8 cellular contexts compared by ENCODE assay signal in the genomic region with DNA sequence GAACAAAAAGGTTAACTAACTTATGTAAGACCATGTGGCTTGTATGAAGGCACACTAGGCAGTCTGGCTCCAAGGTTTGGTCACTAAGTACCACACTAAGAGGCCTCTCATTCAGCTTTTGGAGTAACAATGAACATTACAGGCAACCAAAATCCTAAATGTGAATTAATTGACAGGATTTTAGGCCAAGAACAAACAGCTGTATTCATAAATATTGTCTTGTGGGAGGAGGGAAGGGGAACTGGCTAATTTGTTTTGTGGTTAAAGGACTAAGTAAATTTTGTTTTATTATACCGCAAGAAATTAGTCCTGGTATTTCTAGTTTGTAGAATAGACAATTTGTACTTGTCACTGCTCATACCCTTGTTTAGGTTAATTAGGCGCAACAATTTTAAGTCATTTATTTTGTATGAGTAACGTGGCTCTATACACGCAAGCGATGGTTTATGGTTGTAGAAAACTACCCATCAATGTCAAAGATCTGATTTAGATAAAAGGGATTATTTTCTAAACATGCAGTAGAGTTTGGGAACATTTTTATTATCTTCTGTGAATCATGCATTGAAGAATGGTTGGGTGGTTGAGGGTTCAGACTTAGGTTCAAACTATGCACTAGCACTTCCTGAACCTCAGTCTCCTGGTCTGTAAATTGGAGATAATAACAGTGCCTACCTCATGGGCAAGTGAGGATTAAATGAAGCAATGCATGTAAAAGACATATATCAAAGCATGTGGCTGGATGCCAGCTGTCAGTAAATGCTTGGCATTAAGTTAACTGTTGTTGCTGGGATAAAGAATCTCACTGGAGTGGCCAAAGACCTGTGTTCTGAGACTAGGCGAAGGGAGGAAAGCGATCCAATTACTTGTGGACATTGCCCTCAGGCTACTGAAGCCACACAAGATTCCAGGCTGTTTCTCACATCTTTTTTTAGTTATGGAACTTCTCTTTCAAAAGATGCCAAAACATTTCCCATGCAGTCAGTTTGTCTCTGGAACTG. TPM values are rescaled to one million over a fixed set of nuclear protein-coding genes. Genes with fewer than 3 reads are reported as not detected.
DNase-seq lines count a peak whose midpoint lies in the region; ATAC-seq lines count a peak whose summit lies in the region.

No MANE protein-coding gene starts in this region.

- H2AFZ ChIP-seq in GM23248, result no peak overlapping the region

- in situ Hi-C loops in GM23248 (cut with MboI), result no loop called here

- H3K4me2 ChIP-seq in BLaER1, result 0 out of 2 replicates have a peak overlapping the region, but pooled peaks have one; percentile 99
- peak overlapping the region; percentile 69 for H3K4me2 ChIP-seq in GM23248 (ENCODE audit: unreplicated experiment)

- H3F3A ChIP-seq in GM23248 (ENCODE audit: insufficient read depth), result peaks cover 8% of the 10 kb centered on the region; the same call in 1 of the 2 replicates

- no peaks in the 10 kb centered on the region for H3K9me2 ChIP-seq in GM23248 (ENCODE audit: insufficient read depth)

- 36 to 37% methylated on average over 7 of the region's 7 CpGs for WGBS in GM23248 (ENCODE audit: low coverage in 1 of 2, low lambda C conversion rate in 2 of 2, missing lambda C conversion rate in 2 of 2), 2 experiments

- H3K27me3 ChIP-seq in BLaER1, result peaks cover 44% of the 10 kb centered on the region
- H3K27me3 ChIP-seq in GM23248 (replicated peaks; ENCODE audit: insufficient read depth), result peaks cover 51% of the 10 kb centered on the region
- H3K27me3 ChIP-seq in SJCRH30, result no peaks in the 10 kb centered on the region

- DNase-seq in GM23248 (peak; percentile 53), SJCRH30 (peak; percentile 34 to 63), foreskin melanocyte (peak; percentile 52), NCI-H2227 treated with DMSO at 0.1 percent for 48 hours (lab: John Stamatoyannopoulos, UW) (no peak)

- H3K27ac ChIP-seq in BLaER1, result no peak overlapping the region
- no peak overlapping the region for H3K27ac ChIP-seq in GM23248
- no peak overlapping the region; the same call in 1 of the 2 replicates for H3K27ac ChIP-seq in SJCRH30

- H3K9me3 ChIP-seq in BLaER1 (peaks cover 25% of the 10 kb centered on the region), GM23248 (ENCODE audit: low read depth) (no peaks in the 10 kb centered on the region), SJCRH30 (replicated peaks) (no peaks in the 10 kb centered on the region)

- peaks cover 13% of the 10 kb centered on the region; the same call in 1 of the 2 replicates for H3K4me1 ChIP-seq in BLaER1
- H3K4me1 ChIP-seq in GM23248 (ENCODE audit: insufficient read depth), result no peaks in the 10 kb centered on the region; the same call in 1 of the 2 replicates
- peaks cover 8% of the 10 kb centered on the region; the same call in 1 of the 2 replicates for H3K4me1 ChIP-seq in SJCRH30

- H3K9ac ChIP-seq in BLaER1, result no peak overlapping the region
- H3K9ac ChIP-seq in GM23248, result no peak overlapping the region

- ATAC-seq in HG03457 (IDR thresholded peaks at IDR 0.05; ENCODE audit: unreplicated experiment) (no peak), HG02623 (IDR thresholded peaks at IDR 0.05; ENCODE audit: unreplicated experiment) (no peak), HG02973 (IDR thresholded peaks at IDR 0.05; ENCODE audit: unreplicated experiment) (no peak)

- H3K4me3 ChIP-seq in BLaER1, result no peak overlapping the region
- no peak overlapping the region for H3K4me3 ChIP-seq in GM23248
- peak overlapping the region; percentile 73 for H3K4me3 ChIP-seq in SJCRH30

- H3K36me3 ChIP-seq in BLaER1, result no peaks in the 10 kb centered on the region
- no peaks in the 10 kb centered on the region for H3K36me3 ChIP-seq in GM23248 (ENCODE audit: low read depth)
- no peaks in the 10 kb centered on the region for H3K36me3 ChIP-seq in SJCRH30

- peaks cover 8% of the 10 kb centered on the region; the same call in 1 of the 2 replicates for H4K20me1 ChIP-seq in BLaER1
- H4K20me1 ChIP-seq in GM23248 (ENCODE audit: insufficient read depth), result no peaks in the 10 kb centered on the region

- no peaks in the 10 kb centered on the region for H3K79me2 ChIP-seq in GM23248 (ENCODE audit: insufficient read depth)

RNA-seq across cellular contexts. Expression of gene OTULINL, which starts 1.3 kb away (rescaled TPM):
- 1.3 TPM in 1 of 2 replicates, not detected in the other for total RNA-seq in GM23248 (2014; rRNA removed; shearing (Covaris generic))
- polyA plus RNA-seq in GM23248 (2016; fragmentation: Nextera tagmentation; extraction: Ambion mirVana), result 0.23 and 0.41 TPM in 2 replicates
- total RNA-seq in SJCRH30 (2014; rRNA removed; shearing (Covaris generic)), result 20.7 and 21.5 TPM in 2 replicates
